Comparison of ENCODE assay signal across 16 cellular contexts in genomic region chr1:12056331-12056841, GRCh38. TPM values are rescaled to one million over a fixed set of nuclear protein-coding genes. Genes with fewer than 3 reads are reported as not detected.
A peak's percentile ranks its signal among the peaks of the same experiment; 100 is the strongest.
DNase-seq lines count a peak whose midpoint lies in the region; ATAC-seq, FAIRE-seq and TF ChIP-seq lines count a peak whose summit lies in the region.
"Had no signal": no experiment of that assay in that cellular context is flagged by ENCODE, and none has a peak within 500 bp of the region (broad histone marks: within the 10 kb centered on the region; RNA-seq: fewer than 3 reads in every experiment).

No MANE protein-coding gene starts in this region.

- H3K27me3 Mint-ChIP-seq in activated T-helper 1 cell treated with anti-CD3 and anti-CD28 coated beads, Interleukin-12 subunit alpha, Interleukin-12 subunit beta, Interleukin-2, Interleukin-4 antibody, amounts not matched to agents 30 ng/mL and 10 ng/mL and 1 ng/mL, durations not matched to agents 14 hours and 24 hours and 36 hours (ENCODE audit: insufficient read depth) = no peaks in the 10 kb centered on the region
- H3K27me3 Mint-ChIP-seq in stimulated activated naive B cell treated with anti-CD40 and anti-IgM and Interleukin-4, amounts not matched to agents 10 μg/mL and 1 μg/mL and 100 μg/mL, for 72 hours = peaks cover 4 to 15% of the 10 kb centered on the region in 2 donors
- peaks cover 0 to 2% of the 10 kb centered on the region in 2 donors for H3K27me3 Mint-ChIP-seq in CD4-positive, alpha-beta memory T cell

- peak overlapping the region; percentile 53 for H3K27ac Mint-ChIP-seq in activated T-helper 1 cell treated with anti-CD3 and anti-CD28 coated beads, Interleukin-12 subunit alpha, Interleukin-12 subunit beta, Interleukin-2, Interleukin-4 antibody, amounts not matched to agents 30 ng/mL and 10 ng/mL and 1 ng/mL, durations not matched to agents 14 hours and 24 hours and 36 hours
- H3K27ac Mint-ChIP-seq in stimulated activated naive B cell treated with anti-CD40 and anti-IgM and Interleukin-4, amounts not matched to agents 10 μg/mL and 1 μg/mL and 100 μg/mL, for 72 hours = peak overlapping the region; percentile 43
- no peak overlapping the region for H3K27ac Mint-ChIP-seq in CD4-positive, alpha-beta memory T cell
- H3K27ac Mint-ChIP-seq: B cell had no signal

- no peaks in the 10 kb centered on the region for H3K36me3 ChIP-seq in CD4-positive, alpha-beta memory T cell (ENCODE audit: insufficient read depth, low read length)
- H3K36me3 ChIP-seq: ovary, sigmoid colon had no signal

- no peak overlapping the region for H3K27ac ChIP-seq in CD4-positive, alpha-beta memory T cell (ENCODE audit: low read depth, low read length)
- H3K27ac ChIP-seq: ovary, sigmoid colon had no signal

- peak; percentile 62 for DNase-seq in stimulated activated CD4-positive, alpha-beta T cell treated with anti-CD3 and anti-CD28 coated beads, Interleukin-15, amount 100 ng/mL, for 24 hours
- no peak for DNase-seq in stimulated activated CD4-positive, alpha-beta T cell treated with anti-CD3 and anti-CD28 coated beads, Interleukin-4, amount 100 ng/mL, for 4 hours
- DNase-seq in HPDE6-E6E7 (ENCODE audit: extremely low spot score) = peak; percentile 64
- peak; percentile 24 for DNase-seq in activated T-helper 1 cell treated with anti-CD3 and anti-CD28 coated beads, Interleukin-12 subunit alpha, Interleukin-12 subunit beta, Interleukin-2, Interleukin-4 antibody, amounts not matched to agents 30 ng/mL and 10 ng/mL and 1 ng/mL, durations not matched to agents 14 hours and 24 hours and 36 hours (ENCODE audit: low spot score)
- no peak for DNase-seq in stimulated activated naive B cell treated with anti-CD40 and anti-IgM and Interleukin-4, amounts not matched to agents 10 μg/mL and 1 μg/mL and 100 μg/mL, for 72 hours
- no peak for DNase-seq in CD4-positive, alpha-beta memory T cell
- no peak for DNase-seq in HTR-8/SVneo (ENCODE audit: insufficient read length, low spot score)
- DNase-seq in GM13976 (ENCODE audit: low spot score) = no peak
- DNase-seq: foreskin fibroblast, NCI-H2081, NCI-H526, ovary, sigmoid colon, trophoblast cell had no signal

- H3K9me3 Mint-ChIP-seq in activated T-helper 1 cell treated with anti-CD3 and anti-CD28 coated beads, Interleukin-12 subunit alpha, Interleukin-12 subunit beta, Interleukin-2, Interleukin-4 antibody, amounts not matched to agents 30 ng/mL and 10 ng/mL and 1 ng/mL, durations not matched to agents 14 hours and 24 hours and 36 hours = no peaks in the 10 kb centered on the region
- no peaks in the 10 kb centered on the region for H3K9me3 Mint-ChIP-seq in stimulated activated naive B cell treated with anti-CD40 and anti-IgM and Interleukin-4, amounts not matched to agents 10 μg/mL and 1 μg/mL and 100 μg/mL, for 72 hours
- no peaks in the 10 kb centered on the region for H3K9me3 Mint-ChIP-seq in CD4-positive, alpha-beta memory T cell

- H3K4me1 ChIP-seq in CD4-positive, alpha-beta memory T cell (ENCODE audit: insufficient read depth, low read length) = peaks cover 10% of the 10 kb centered on the region

- CTCF ChIA-PET in CD4-positive, alpha-beta memory T cell (lab: Charles Lee; ENCODE audit: partially characterized antibody) = no interaction called here

- peaks cover 87% of the 10 kb centered on the region for H3K4me1 Mint-ChIP-seq in activated T-helper 1 cell treated with anti-CD3 and anti-CD28 coated beads, Interleukin-12 subunit alpha, Interleukin-12 subunit beta, Interleukin-2, Interleukin-4 antibody, amounts not matched to agents 30 ng/mL and 10 ng/mL and 1 ng/mL, durations not matched to agents 14 hours and 24 hours and 36 hours (ENCODE audit: low read depth)
- peaks cover 60 to 79% of the 10 kb centered on the region in 2 donors for H3K4me1 Mint-ChIP-seq in stimulated activated naive B cell treated with anti-CD40 and anti-IgM and Interleukin-4, amounts not matched to agents 10 μg/mL and 1 μg/mL and 100 μg/mL, for 72 hours
- peaks cover 6 to 17% (median 11%) of the 10 kb centered on the region in 4 donors for H3K4me1 Mint-ChIP-seq in CD4-positive, alpha-beta memory T cell

- no peak for ATAC-seq in stimulated activated naive B cell treated with anti-CD40 and anti-IgM and Interleukin-4, amounts not matched to agents 10 μg/mL and 1 μg/mL and 100 μg/mL, for 72 hours (replicated peaks)
- ATAC-seq: left lobe of liver had no signal

- intact Hi-C loops in activated T-helper 1 cell treated with anti-CD3 and anti-CD28 coated beads, Interleukin-12 subunit alpha, Interleukin-12 subunit beta, Interleukin-2, Interleukin-4 antibody, amounts not matched to agents 30 ng/mL and 10 ng/mL and 1 ng/mL, durations not matched to agents 14 hours and 24 hours and 36 hours (cut with micrococcal nuclease) = no loop called here
- intact Hi-C loops in CD4-positive, alpha-beta memory T cell (cut with micrococcal nuclease) = no loop called here

- in situ Hi-C loops in GM13976 (cut with MboI; ENCODE audit: low sequenced_read_pairs, unreplicated experiment) = no loop called here

- H3K36me3 Mint-ChIP-seq in activated T-helper 1 cell treated with anti-CD3 and anti-CD28 coated beads, Interleukin-12 subunit alpha, Interleukin-12 subunit beta, Interleukin-2, Interleukin-4 antibody, amounts not matched to agents 30 ng/mL and 10 ng/mL and 1 ng/mL, durations not matched to agents 14 hours and 24 hours and 36 hours (ENCODE audit: low read depth) = peaks cover 1% of the 10 kb centered on the region
- no peaks in the 10 kb centered on the region for H3K36me3 Mint-ChIP-seq in stimulated activated naive B cell treated with anti-CD40 and anti-IgM and Interleukin-4, amounts not matched to agents 10 μg/mL and 1 μg/mL and 100 μg/mL, for 72 hours
- H3K36me3 Mint-ChIP-seq in CD4-positive, alpha-beta memory T cell = no peaks in the 10 kb centered on the region

- TF ChIP-seq CTCF in GM13976 (IDR thresholded peaks at IDR 0.05; ENCODE audit: borderline replicate concordance, control extremely low read depth, extremely low read depth, insufficient read depth, missing control alignments) = no peak

- H3K27me3 ChIP-seq in CD4-positive, alpha-beta memory T cell (ENCODE audit: insufficient read depth, low read length) = no peaks in the 10 kb centered on the region
- H3K27me3 ChIP-seq: ovary, sigmoid colon had no signal

- no peaks in the 10 kb centered on the region for H3K9me3 ChIP-seq in CD4-positive, alpha-beta memory T cell (ENCODE audit: control insufficient read depth in 1 of 2, low read length in 2 of 2)
- H3K9me3 ChIP-seq: ovary, sigmoid colon had no signal

- H3K4me3 Mint-ChIP-seq in activated T-helper 1 cell treated with anti-CD3 and anti-CD28 coated beads, Interleukin-12 subunit alpha, Interleukin-12 subunit beta, Interleukin-2, Interleukin-4 antibody, amounts not matched to agents 30 ng/mL and 10 ng/mL and 1 ng/mL, durations not matched to agents 14 hours and 24 hours and 36 hours = no peak overlapping the region
- no peak overlapping the region for H3K4me3 Mint-ChIP-seq in stimulated activated naive B cell treated with anti-CD40 and anti-IgM and Interleukin-4, amounts not matched to agents 10 μg/mL and 1 μg/mL and 100 μg/mL, for 72 hours
- H3K4me3 Mint-ChIP-seq in CD4-positive, alpha-beta memory T cell = peak overlapping the region in 1 of 8 donors; percentile 51
- H3K4me3 Mint-ChIP-seq: B cell had no signal

- H3K4me3 ChIP-seq in CD4-positive, alpha-beta memory T cell (ENCODE audit: low read length in 2 of 2) = no peak overlapping the region
- H3K4me3 ChIP-seq: ovary, sigmoid colon had no signal

- POLR2A ChIA-PET in CD4-positive, alpha-beta memory T cell (lab: Charles Lee; ENCODE audit: partially characterized antibody) = no interaction called here

- FAIRE-seq in HTR-8/SVneo (lab: Jason Lieb, UNC) = no peak

RNA-seq across cellular contexts. Expression of gene TNFRSF8, which starts 6.7 kb away (rescaled TPM):
- total RNA-seq in activated T-helper 1 cell treated with anti-CD3 and anti-CD28 coated beads, Interleukin-12 subunit alpha, Interleukin-12 subunit beta, Interleukin-2, Interleukin-4 antibody, amounts not matched to agents 30 ng/mL and 10 ng/mL and 1 ng/mL, durations not matched to agents 14 hours and 24 hours and 36 hours = 26.9 and 27.9 TPM in 2 replicates
- not detected for total RNA-seq in CD4-positive, alpha-beta memory T cell
- polyA plus RNA-seq in CD4-positive, alpha-beta memory T cell = not detected

RNA-seq across cellular contexts. Expression of gene MIIP, which starts 37.1 kb away (rescaled TPM):
- 74.9 and 75.3 TPM in 2 replicates for total RNA-seq in activated T-helper 1 cell treated with anti-CD3 and anti-CD28 coated beads, Interleukin-12 subunit alpha, Interleukin-12 subunit beta, Interleukin-2, Interleukin-4 antibody, amounts not matched to agents 30 ng/mL and 10 ng/mL and 1 ng/mL, durations not matched to agents 14 hours and 24 hours and 36 hours
- total RNA-seq in CD4-positive, alpha-beta memory T cell = 10 to 100 TPM; 34.7 to 35.6 TPM
- polyA plus RNA-seq in CD4-positive, alpha-beta memory T cell = 10 to 100 TPM; 26.4 to 27.0 TPM

Comparison
In these comparisons a context has a peak if more than half of its experiments do, and no peak if none do; other contexts are left out.
1. DNase-seq: peak in stimulated activated CD4-positive, alpha-beta T cell treated with anti-CD3 and anti-CD28 coated beads, Interleukin-15, amount 100 ng/mL, for 24 hours (single experiment), HPDE6-E6E7 (single experiment) and activated T-helper 1 cell treated with anti-CD3 and anti-CD28 coated beads, Interleukin-12 subunit alpha, Interleukin-12 subunit beta, Interleukin-2, Interleukin-4 antibody, amounts not matched to agents 30 ng/mL and 10 ng/mL and 1 ng/mL, durations not matched to agents 14 hours and 24 hours and 36 hours (single experiment); none in stimulated activated CD4-positive, alpha-beta T cell treated with anti-CD3 and anti-CD28 coated beads, Interleukin-4, amount 100 ng/mL, for 4 hours (0 of 2), stimulated activated naive B cell treated with anti-CD40 and anti-IgM and Interleukin-4, amounts not matched to agents 10 μg/mL and 1 μg/mL and 100 μg/mL, for 72 hours (single experiment), CD4-positive, alpha-beta memory T cell (0 of 5), HTR-8/SVneo (single experiment) and GM13976 (single experiment).
2. H3K27ac Mint-ChIP-seq: peak in activated T-helper 1 cell treated with anti-CD3 and anti-CD28 coated beads, Interleukin-12 subunit alpha, Interleukin-12 subunit beta, Interleukin-2, Interleukin-4 antibody, amounts not matched to agents 30 ng/mL and 10 ng/mL and 1 ng/mL, durations not matched to agents 14 hours and 24 hours and 36 hours (single experiment) and stimulated activated naive B cell treated with anti-CD40 and anti-IgM and Interleukin-4, amounts not matched to agents 10 μg/mL and 1 μg/mL and 100 μg/mL, for 72 hours (single experiment); none in CD4-positive, alpha-beta memory T cell (0 of 7).
3. RNA of gene TNFRSF8, which starts 6.7 kb away (total RNA-seq): 26.9 to 27.9 TPM in activated T-helper 1 cell treated with anti-CD3 and anti-CD28 coated beads, Interleukin-12 subunit alpha, Interleukin-12 subunit beta, Interleukin-2, Interleukin-4 antibody, amounts not matched to agents 30 ng/mL and 10 ng/mL and 1 ng/mL, durations not matched to agents 14 hours and 24 hours and 36 hours; not detected in CD4-positive, alpha-beta memory T cell; every median in the first group is over 10 times any median in the second.